In genomic region chr11:17735823-17736772, GRCh38 we compare ENCODE assay signal across 1 cellular context.
TF ChIP-seq lines count a peak whose summit lies in the region.

No MANE protein-coding gene starts in this region.

TF ChIP-seq in K562, 482 proteins besides CTCF, POLR2A, EP300 and RAD21:
- TF ChIP-seq ZBTB33 (CRISPR knock-in tag; IDR thresholded peaks at IDR 0.05) (peak; percentile 92), NR2F6 (CRISPR knock-in tag; IDR thresholded peaks at IDR 0.05) (no peak)
